ENCODE assay signal across 30 cellular contexts in the genomic region with DNA sequence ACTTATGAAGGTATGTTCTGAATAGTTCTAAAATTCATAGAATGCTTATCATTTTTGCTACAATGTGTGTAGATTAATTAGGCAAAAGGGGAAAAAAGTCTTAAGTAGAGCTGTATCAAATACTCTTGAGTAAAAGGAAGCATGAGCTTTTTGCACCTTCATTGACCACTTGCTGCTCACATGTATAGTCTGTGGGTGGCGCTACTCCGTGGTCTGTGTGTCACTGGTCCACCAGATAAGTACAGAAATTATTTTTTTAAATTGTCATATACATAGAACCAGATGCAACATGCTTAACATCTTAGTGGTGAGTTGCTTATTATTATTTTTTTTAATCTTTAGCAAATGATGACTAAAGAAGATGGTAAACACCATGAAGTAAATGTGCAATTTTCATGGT.
A peak's percentile ranks its signal among the peaks of the same experiment; 100 is the strongest.
DNase-seq lines count a peak whose midpoint lies in the region; ATAC-seq and TF ChIP-seq lines count a peak whose summit lies in the region.
"Had no signal": no experiment of that assay in that cellular context is flagged by ENCODE, and none has a peak within 500 bp of the region (broad histone marks: within the 10 kb centered on the region; RNA-seq: fewer than 3 reads in every experiment).

No MANE protein-coding gene starts in this region.

- H2AFZ ChIP-seq in Loucy (ENCODE audit: low read length) (no peak overlapping the region), neural progenitor cell (replicated peaks) (no peak overlapping the region)

- no peaks in the 10 kb centered on the region for H3K9me3 ChIP-seq in Loucy (ENCODE audit: insufficient read depth, low read depth, low read length)
- no peaks in the 10 kb centered on the region for H3K9me3 ChIP-seq in neural progenitor cell (ENCODE audit: low read depth)
- H3K9me3 ChIP-seq: Caco-2, esophagus muscularis mucosa, neutrophil, prostate gland, tibial artery had no signal

- H3K9ac ChIP-seq in Loucy (ENCODE audit: low read depth, low read length, poor library complexity, severe bottlenecking) (no peak overlapping the region), neural progenitor cell (no peak overlapping the region)

- H3K36me3 ChIP-seq in Loucy (ENCODE audit: insufficient read depth, low read length), result peaks cover 18% of the 10 kb centered on the region; the same call in 1 of the 2 replicates
- peaks cover 31% of the 10 kb centered on the region for H3K36me3 ChIP-seq in neural progenitor cell
- H3K36me3 ChIP-seq: cardiac muscle cell, prostate gland had no signal

- no peak overlapping the region for H3K4me3 ChIP-seq in Loucy (ENCODE audit: low read length, poor library complexity, severe bottlenecking)
- no peak overlapping the region for H3K4me3 ChIP-seq in neural progenitor cell
- H3K4me3 ChIP-seq: cardiac muscle cell, esophagus muscularis mucosa, prostate gland, tibial artery had no signal

- H3K9me3 Mint-ChIP-seq in chondrocyte (ENCODE audit: low read depth) (no peaks in the 10 kb centered on the region), neural progenitor cell (no peaks in the 10 kb centered on the region), natural killer cell (no peaks in the 10 kb centered on the region)
- H3K9me3 Mint-ChIP-seq in activated CD4-positive, alpha-beta memory T cell treated with anti-CD3 and anti-CD28 coated beads, Interleukin-2, amount 10 ng/mL, durations not matched to agents 7 days and 5 days, result no peaks in the 10 kb centered on the region
- H3K9me3 Mint-ChIP-seq: activated B cell treated with CpG ODN at 0.5 μM for 24 hours; activated naive CD8-positive, alpha-beta T cell treated with anti-CD3 and anti-CD28 coated beads, Interleukin-2, amount 10 ng/mL, durations not matched to agents 7 days and 5 days; effector memory CD8-positive, alpha-beta T cell; mesothelial cell of epicardium had no signal

- H3K27ac Mint-ChIP-seq in chondrocyte (ENCODE audit: unreplicated experiment) (no peak overlapping the region), neural progenitor cell (no peak overlapping the region), natural killer cell (no peak overlapping the region)
- H3K27ac Mint-ChIP-seq in activated CD4-positive, alpha-beta memory T cell treated with anti-CD3 and anti-CD28 coated beads, Interleukin-2, amount 10 ng/mL, durations not matched to agents 7 days and 5 days, result no peak overlapping the region
- H3K27ac Mint-ChIP-seq: activated B cell treated with CpG ODN at 0.5 μM for 24 hours; activated naive CD8-positive, alpha-beta T cell treated with anti-CD3 and anti-CD28 coated beads, Interleukin-2, amount 10 ng/mL, durations not matched to agents 7 days and 5 days; effector memory CD8-positive, alpha-beta T cell; mesothelial cell of epicardium had no signal

- CTCF ChIA-PET in activated CD4-positive, alpha-beta memory T cell treated with anti-CD3 and anti-CD28 coated beads, Interleukin-2, amount 10 ng/mL, durations not matched to agents 7 days and 5 days (lab: Charles Lee), result no interaction called here

- no peaks in the 10 kb centered on the region for H3K9me2 ChIP-seq in Loucy (replicated peaks; ENCODE audit: low read depth, low read length)

- H3K79me2 ChIP-seq in Loucy (ENCODE audit: insufficient read depth, low read length) (no peaks in the 10 kb centered on the region), neural progenitor cell (ENCODE audit: low read depth) (no peaks in the 10 kb centered on the region)

- H3K4me3 Mint-ChIP-seq in chondrocyte (ENCODE audit: unreplicated experiment), result no peak overlapping the region
- H3K4me3 Mint-ChIP-seq in neural progenitor cell, result no peak overlapping the region
- H3K4me3 Mint-ChIP-seq in activated CD4-positive, alpha-beta memory T cell treated with anti-CD3 and anti-CD28 coated beads, Interleukin-2, amount 10 ng/mL, durations not matched to agents 7 days and 5 days, result no peak overlapping the region
- no peak overlapping the region for H3K4me3 Mint-ChIP-seq in natural killer cell
- H3K4me3 Mint-ChIP-seq: activated B cell treated with CpG ODN at 0.5 μM for 24 hours; activated naive CD8-positive, alpha-beta T cell treated with anti-CD3 and anti-CD28 coated beads, Interleukin-2, amount 10 ng/mL, durations not matched to agents 7 days and 5 days; effector memory CD8-positive, alpha-beta T cell; mesothelial cell of epicardium had no signal

- DNase-seq in ELR (ENCODE audit: low read depth), result peak; percentile 13
- DNase-seq in chondrocyte (ENCODE audit: low spot score), result no peak
- no peak for DNase-seq in neural progenitor cell (ENCODE audit: low spot score)
- no peak for DNase-seq in activated CD4-positive, alpha-beta memory T cell treated with anti-CD3 and anti-CD28 coated beads, Interleukin-2, amount 10 ng/mL, durations not matched to agents 7 days and 5 days
- no peak for DNase-seq in natural killer cell
- DNase-seq: activated B cell treated with CpG ODN at 0.5 μM for 24 hours; activated gamma-delta T cell treated with Interleukin-2 at 50 U/mL for 16 hours; activated naive CD8-positive, alpha-beta T cell treated with anti-CD3 and anti-CD28 coated beads, Interleukin-2, amount 10 ng/mL, durations not matched to agents 7 days and 5 days; activated T-cell treated with anti-CD3 and anti-CD28 coated beads, Interleukin-2, amount 50 U/mL, for 48 hours; aorta; C1 segment of cervical spinal cord; Caco-2; DMS79; effector memory CD8-positive, alpha-beta T cell; foreskin melanocyte; GF-D8; HCEC 1CT; Kasumi-1; kidney glomerular epithelial cell; NCI-H2107; NCI-H774; stimulated activated CD4-positive, alpha-beta T cell treated with anti-CD3 and anti-CD28 coated beads, Interleukin-4, amount 100 ng/mL, for 24 hours; tibial artery had no signal

- POLR2A ChIA-PET in activated CD4-positive, alpha-beta memory T cell treated with anti-CD3 and anti-CD28 coated beads, Interleukin-2, amount 10 ng/mL, durations not matched to agents 7 days and 5 days (lab: Charles Lee), result interaction anchor here (1.1 kb wide), 1 partner anchor 131 kb away, joined by 3 read pairs; no protein-coding TSS in a partner anchor

- H4K20me1 ChIP-seq in Loucy (ENCODE audit: insufficient read depth, low read length, poor library complexity, severe bottlenecking) (no peaks in the 10 kb centered on the region), neural progenitor cell (ENCODE audit: low read depth) (no peaks in the 10 kb centered on the region)

- peaks cover 16% of the 10 kb centered on the region for H3K36me3 Mint-ChIP-seq in chondrocyte (ENCODE audit: low read depth)
- peaks cover 28% of the 10 kb centered on the region for H3K36me3 Mint-ChIP-seq in neural progenitor cell
- H3K36me3 Mint-ChIP-seq in activated CD4-positive, alpha-beta memory T cell treated with anti-CD3 and anti-CD28 coated beads, Interleukin-2, amount 10 ng/mL, durations not matched to agents 7 days and 5 days (ENCODE audit: low read depth), result peaks cover 39% of the 10 kb centered on the region
- H3K36me3 Mint-ChIP-seq in natural killer cell, result peaks cover 7% of the 10 kb centered on the region

- no peak overlapping the region for H3K27ac ChIP-seq in neural progenitor cell
- H3K27ac ChIP-seq: cardiac muscle cell, esophagus muscularis mucosa, neutrophil, prostate gland, tibial artery had no signal

- no peaks in the 10 kb centered on the region for H3K4me1 ChIP-seq in Loucy (ENCODE audit: insufficient read depth, low read length, poor library complexity, severe bottlenecking)
- no peaks in the 10 kb centered on the region for H3K4me1 ChIP-seq in neural progenitor cell
- H3K4me1 ChIP-seq: Caco-2, esophagus muscularis mucosa, prostate gland, tibial artery had no signal

- H3K27me3 Mint-ChIP-seq in chondrocyte (ENCODE audit: low read depth) (no peaks in the 10 kb centered on the region), neural progenitor cell (ENCODE audit: insufficient read depth, low read depth) (no peaks in the 10 kb centered on the region), natural killer cell (ENCODE audit: low read depth in 2 of 2) (no peaks in the 10 kb centered on the region)
- H3K27me3 Mint-ChIP-seq in activated CD4-positive, alpha-beta memory T cell treated with anti-CD3 and anti-CD28 coated beads, Interleukin-2, amount 10 ng/mL, durations not matched to agents 7 days and 5 days, result no peaks in the 10 kb centered on the region
- H3K27me3 Mint-ChIP-seq: activated B cell treated with CpG ODN at 0.5 μM for 24 hours; activated naive CD8-positive, alpha-beta T cell treated with anti-CD3 and anti-CD28 coated beads, Interleukin-2, amount 10 ng/mL, durations not matched to agents 7 days and 5 days; effector memory CD8-positive, alpha-beta T cell had no signal

- intact Hi-C loops in natural killer cell (cut with micrococcal nuclease), result no loop called here

- H3K4me2 ChIP-seq in Loucy (ENCODE audit: low read depth, low read length, poor library complexity, severe bottlenecking), result no peak overlapping the region
- H3K4me2 ChIP-seq in neural progenitor cell, result no peak overlapping the region

- TF ChIP-seq CTCF in Loucy (conservative IDR thresholded peaks at IDR 0.05; ENCODE audit: low read length) (peak; percentile 38), chondrocyte (IDR thresholded peaks at IDR 0.05) (peak; percentile 32), neural progenitor cell (IDR thresholded peaks at IDR 0.05) (peak; percentile 27), natural killer cell (IDR thresholded peaks at IDR 0.05) (no peak)

- ATAC-seq in natural killer cell (no peak), GM18517 (IDR thresholded peaks at IDR 0.05; ENCODE audit: unreplicated experiment) (no peak)
- ATAC-seq: effector memory CD8-positive, alpha-beta T cell had no signal

- H3F3A ChIP-seq in Loucy (ENCODE audit: low read depth) (no peaks in the 10 kb centered on the region), neural progenitor cell (ENCODE audit: low read depth) (no peaks in the 10 kb centered on the region)

- H3K27me3 ChIP-seq in Loucy (ENCODE audit: insufficient read depth, low read length, poor library complexity, severe bottlenecking) (no peaks in the 10 kb centered on the region), neural progenitor cell (no peaks in the 10 kb centered on the region)
- H3K27me3 ChIP-seq: cardiac muscle cell, esophagus muscularis mucosa, neutrophil, tibial artery had no signal

- H3K4me1 Mint-ChIP-seq in chondrocyte (ENCODE audit: low read depth) (peaks cover 15% of the 10 kb centered on the region), neural progenitor cell (no peaks in the 10 kb centered on the region), natural killer cell (peaks cover 0 to 4% of the 10 kb centered on the region in 2 donors)
- no peaks in the 10 kb centered on the region for H3K4me1 Mint-ChIP-seq in activated CD4-positive, alpha-beta memory T cell treated with anti-CD3 and anti-CD28 coated beads, Interleukin-2, amount 10 ng/mL, durations not matched to agents 7 days and 5 days
- H3K4me1 Mint-ChIP-seq: activated B cell treated with CpG ODN at 0.5 μM for 24 hours; activated naive CD8-positive, alpha-beta T cell treated with anti-CD3 and anti-CD28 coated beads, Interleukin-2, amount 10 ng/mL, durations not matched to agents 7 days and 5 days; mesothelial cell of epicardium had no signal
